22 cellular contexts compared by ENCODE assay signal in genomic region chr12:102479984-102480383, GRCh38. TPM values are rescaled to one million over a fixed set of nuclear protein-coding genes. Genes with fewer than 3 reads are reported as not detected.
A peak's percentile ranks its signal among the peaks of the same experiment; 100 is the strongest.
DNase-seq lines count a peak whose midpoint lies in the region; ATAC-seq, FAIRE-seq and TF ChIP-seq lines count a peak whose summit lies in the region.
"Had no signal": no experiment of that assay in that cellular context is flagged by ENCODE, and none has a peak within 500 bp of the region (broad histone marks: within the 10 kb centered on the region; RNA-seq: fewer than 3 reads in every experiment).

No MANE protein-coding gene starts in this region.

- ATAC-seq in esophagus mucosa (no peak), HG02798 (IDR thresholded peaks at IDR 0.05; ENCODE audit: poor library complexity, unreplicated experiment) (no peak)
- ATAC-seq: activated CD4-positive, alpha-beta T cell treated with anti-CD3 and anti-CD28 coated beads for 36 hours; naive thymus-derived CD4-positive, alpha-beta T cell had no signal

- DNase-seq in WERI-Rb-1 = peak; percentile 7
- DNase-seq in kidney = no peak
- DNase-seq in spleen = no peak
- DNase-seq in posterior vena cava (ENCODE audit: low spot score) = no peak
- no peak for DNase-seq in osteocyte (ENCODE audit: extremely low spot score, unreplicated experiment)
- DNase-seq: activated CD4-positive, alpha-beta T cell treated with anti-CD3 and anti-CD28 coated beads for 36 hours; activated naive CD4-positive, alpha-beta T cell treated with anti-CD3 and anti-CD28 coated beads, Interleukin-2, amount 50 U/mL, for 16 hours; DMS79 treated with DMSO at 0.1 percent for 48 hours; effector CD8-positive, alpha-beta T cell; MG63; naive thymus-derived CD4-positive, alpha-beta T cell; NCI-H187 treated with DMSO at 0.1 percent for 48 hours; NCI-H748 treated with DMSO at 0.1 percent for 48 hours; stimulated activated CD4-positive, alpha-beta T cell treated with anti-CD3 and anti-CD28 coated beads, Interleukin-4, amount 100 ng/mL, for 1 hour; T-helper 9 cell had no signal

- H3K9ac ChIP-seq in BLaER1 treated with 17β-estradiol and CSF1 and Interleukin-3, amounts not matched to agents 10 nM and 100 nM = peak overlapping the region in 1 of 11 experiments; percentile 43; a peak in 1 of 22 replicates
- H3K9ac ChIP-seq in kidney (ENCODE audit: low read length in 2 of 2) = no peak overlapping the region

- H3K4me2 ChIP-seq in BLaER1 treated with 17β-estradiol and CSF1 and Interleukin-3, amounts not matched to agents 10 nM and 100 nM = peak overlapping the region in 7 of 11 experiments; percentile 11 to 70 (median 57); a peak in 11 of 22 replicates

- H3K36me3 ChIP-seq in BLaER1 treated with 17β-estradiol and CSF1 and Interleukin-3, amounts not matched to agents 10 nM and 100 nM = no peaks in the 10 kb centered on the region
- H3K36me3 ChIP-seq in WERI-Rb-1 (no peaks in the 10 kb centered on the region), kidney (ENCODE audit: control insufficient read depth in 1 of 2, insufficient read depth in 2 of 2, low read length in 2 of 2) (no peaks in the 10 kb centered on the region), spleen (no peaks in the 10 kb centered on the region)
- H3K36me3 ChIP-seq: MG63 had no signal

- no peaks in the 10 kb centered on the region for H3K9me3 Mint-ChIP-seq in osteocyte (ENCODE audit: unreplicated experiment)

- no peak overlapping the region for H3K27ac Mint-ChIP-seq in osteocyte (ENCODE audit: unreplicated experiment)
- H3K27ac Mint-ChIP-seq: activated CD4-positive, alpha-beta T cell treated with anti-CD3 and anti-CD28 coated beads for 36 hours; CD14-positive monocyte; naive thymus-derived CD4-positive, alpha-beta T cell had no signal

- no peaks in the 10 kb centered on the region for H3K27me3 ChIP-seq in BLaER1 treated with 17β-estradiol and CSF1 and Interleukin-3, amounts not matched to agents 10 nM and 100 nM
- H3K27me3 ChIP-seq in WERI-Rb-1 (ENCODE audit: insufficient read depth, low read depth, severe bottlenecking) = no peaks in the 10 kb centered on the region
- no peaks in the 10 kb centered on the region for H3K27me3 ChIP-seq in spleen (replicated peaks in 1 of 7)
- H3K27me3 ChIP-seq: MG63 had no signal

- peak overlapping the region in 2 of 11 experiments; percentile 47 to 50; a peak in 1 of 22 replicates for H3K27ac ChIP-seq in BLaER1 treated with 17β-estradiol and CSF1 and Interleukin-3, amounts not matched to agents 10 nM and 100 nM
- H3K27ac ChIP-seq in WERI-Rb-1 (no peak overlapping the region), kidney (ENCODE audit: low read depth in 2 of 2, low read length in 2 of 2) (no peak overlapping the region), spleen (peak overlapping the region in 7 of 8 donors; percentile 16 to 81 (median 58))

- TF ChIP-seq CTCF in WERI-Rb-1 (IDR thresholded peaks at IDR 0.05; ENCODE audit: low read depth, low read length) (no peak), kidney (IDR thresholded peaks at IDR 0.05; ENCODE audit: borderline replicate concordance, extremely low read depth, insufficient read depth) (no peak), spleen (IDR thresholded peaks at IDR 0.05 in 8 of 11, conservative IDR thresholded peaks at IDR 0.05 in 3 of 11) (no peak), osteocyte (IDR thresholded peaks at IDR 0.05) (no peak)

- H3K36me3 Mint-ChIP-seq in osteocyte (ENCODE audit: unreplicated experiment) = no peaks in the 10 kb centered on the region
- H3K36me3 Mint-ChIP-seq: CD14-positive monocyte had no signal

- intact Hi-C loops in kidney (cut with DNase I) (no loop called here), spleen (cut with DNase I; ENCODE audit: low total_unique reads) (loop anchor here (5.0 to 10.0 kb wide), 2 partner anchors 313 to 535 kb away; no protein-coding TSS in a partner anchor), posterior vena cava (cut with DNase I) (loop anchor here in 1 of 2 donors (10.0 kb wide), 1 partner anchor 545 kb away; no protein-coding TSS in a partner anchor)

- H3K4me1 ChIP-seq in BLaER1 treated with 17β-estradiol and CSF1 and Interleukin-3, amounts not matched to agents 10 nM and 100 nM = peaks cover 17 to 64% (median 30%) of the 10 kb centered on the region in 10 experiments; a peak in 19 of 20 replicates
- H3K4me1 ChIP-seq in kidney (ENCODE audit: control insufficient read depth in 1 of 2, insufficient read depth in 1 of 2, low read depth in 1 of 2, low read length in 2 of 2) (peaks cover 6 to 7% of the 10 kb centered on the region in 2 donors), spleen (peaks cover 23 to 55% (median 46%) of the 10 kb centered on the region in 6 donors)

- peak overlapping the region in 1 of 10 experiments; percentile 32; a peak in 1 of 20 replicates for H3K4me3 ChIP-seq in BLaER1 treated with 17β-estradiol and CSF1 and Interleukin-3, amounts not matched to agents 10 nM and 100 nM
- H3K4me3 ChIP-seq in WERI-Rb-1 (ENCODE audit: low read depth, low read length) = no peak overlapping the region
- H3K4me3 ChIP-seq in kidney (ENCODE audit: low read length in 2 of 2) = peak overlapping the region; percentile 7 to 17
- peak overlapping the region in 7 of 8 donors; percentile 3 to 55 (median 23) for H3K4me3 ChIP-seq in spleen
- H3K4me3 ChIP-seq: MG63 had no signal

- no peak overlapping the region for H3K4me3 Mint-ChIP-seq in osteocyte (ENCODE audit: unreplicated experiment)
- H3K4me3 Mint-ChIP-seq: activated CD4-positive, alpha-beta T cell treated with anti-CD3 and anti-CD28 coated beads for 36 hours; CD14-positive monocyte; naive thymus-derived CD4-positive, alpha-beta T cell had no signal

- WGBS in spleen, 5 donors = 45 to 72% (median 54%) methylated on average over 4 of the region's 4 CpGs

- peaks cover 10% of the 10 kb centered on the region for H3K4me1 Mint-ChIP-seq in osteocyte (ENCODE audit: unreplicated experiment)

- H4K20me1 ChIP-seq in BLaER1 treated with 17β-estradiol and CSF1 and Interleukin-3, amounts not matched to agents 10 nM and 100 nM = no peaks in the 10 kb centered on the region

- no peak for FAIRE-seq in kidney (lab: Jason Lieb, UNC)
- FAIRE-seq: frontal cortex, keratinocyte had no signal

- no peak for TF ChIP-seq POLR2A in spleen (IDR thresholded peaks at IDR 0.05)

- no peaks in the 10 kb centered on the region for H3K9me3 ChIP-seq in BLaER1 treated with 17β-estradiol and CSF1 and Interleukin-3, amounts not matched to agents 10 nM and 100 nM (replicated peaks in 1 of 11)
- no peaks in the 10 kb centered on the region for H3K9me3 ChIP-seq in WERI-Rb-1 (ENCODE audit: severe bottlenecking)
- H3K9me3 ChIP-seq in kidney (ENCODE audit: control insufficient read depth in 1 of 2, low read length in 2 of 2) = no peaks in the 10 kb centered on the region
- H3K9me3 ChIP-seq in spleen = no peaks in the 10 kb centered on the region
- H3K9me3 ChIP-seq: MG63 had no signal

- peaks cover 17% of the 10 kb centered on the region for H3K27me3 Mint-ChIP-seq in osteocyte (ENCODE audit: unreplicated experiment)

RNA-seq across cellular contexts. Expression of gene IGF1, which starts 0.4 kb away (rescaled TPM):
- total RNA-seq in kidney (7.2 TPM), spleen (10 to 100 TPM in 6 of 7 donors, 1 to 10 TPM in 1; 8.7 to 19.7 (median 11.5) TPM), posterior vena cava (100 to 1,000 TPM; 267 to 391 TPM), esophagus mucosa (1.5 TPM), osteocyte (0.21 and 0.40 TPM in 2 replicates)
- polyA plus RNA-seq in kidney (ENCODE audit: insufficient read depth, low read depth, low replicate concordance) (0.71 TPM), spleen (1 to 10 TPM; 1.5 to 5.6 (median 4.2) TPM)
- total RNA-seq: activated CD4-positive, alpha-beta T cell treated with anti-CD3 and anti-CD28 coated beads for 36 hours; HT-29 had no signal
- polyA plus RNA-seq: CD14-positive monocyte; keratinocyte; naive thymus-derived CD4-positive, alpha-beta T cell had no signal

Comparison
In these comparisons a context has a peak if more than half of its experiments do, and no peak if none do; other contexts are left out.
1. H3K27ac ChIP-seq: peak in spleen (7 of 8); none in WERI-Rb-1 (single experiment) and kidney (0 of 2).
2. RNA of gene IGF1, which starts 0.4 kb away (total RNA-seq): 267 to 391 TPM in posterior vena cava; 8.7 to 19.7 TPM in spleen, 7.2 TPM in kidney (single experiment), 1.5 TPM in esophagus mucosa (single experiment) and 0.21 to 0.40 TPM in osteocyte; every median in the first group is over 10 times any median in the second.